Comparison of ENCODE assay signal across 8 cellular contexts in the genomic region with DNA sequence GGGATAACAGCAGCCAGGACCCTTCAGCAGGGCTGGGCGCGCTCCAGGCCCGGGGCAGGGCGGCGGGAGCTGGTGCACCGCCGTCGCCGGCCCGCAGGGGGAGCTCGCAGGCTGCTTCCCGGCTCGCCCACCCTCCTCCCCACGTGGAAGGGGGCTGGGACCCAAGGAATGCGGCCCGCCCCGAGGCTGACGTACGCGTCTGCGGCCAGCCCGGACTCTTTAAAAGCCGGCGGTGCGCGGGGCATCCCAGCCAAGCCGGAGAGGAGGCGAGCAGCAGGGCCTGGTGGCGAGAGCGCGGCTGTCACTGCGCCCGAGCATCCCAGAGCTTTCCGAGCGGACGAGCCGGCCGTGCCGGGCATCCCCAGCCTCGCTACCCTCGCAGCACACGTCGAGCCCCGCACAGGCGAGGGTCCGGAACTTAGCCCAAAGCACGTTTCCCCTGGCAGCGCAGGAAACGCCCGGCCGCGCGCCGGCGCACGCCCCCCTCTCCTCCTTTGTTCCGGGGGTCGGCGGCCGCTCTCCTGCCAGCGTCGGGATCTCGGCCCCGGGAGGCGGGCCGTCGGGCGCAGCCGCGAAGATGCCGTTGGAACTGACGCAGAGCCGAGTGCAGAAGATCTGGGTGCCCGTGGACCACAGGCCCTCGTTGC. TPM values are rescaled to one million over a fixed set of nuclear protein-coding genes. Genes with fewer than 3 reads are reported as not detected.
DNase-seq lines count a peak whose midpoint lies in the region; ATAC-seq and TF ChIP-seq lines count a peak whose summit lies in the region.

TSS of gene PFKFB3 (plus strand) at position 249 of the 647 bp plus-strand sequence. CDS start at position 578, 329 bp downstream.

- intact Hi-C loops in Calu3 (cut with micrococcal nuclease; ENCODE audit: unreplicated experiment): loop anchor here (5.0 kb wide), 3 partner anchors 74 to 96 kb away; no protein-coding TSS in a partner anchor
- intact Hi-C loops in Panc1 (cut with micrococcal nuclease; ENCODE audit: unreplicated experiment): loop anchor here (2.0 to 5.0 kb wide), 2 partner anchors 56 to 198 kb away; no protein-coding TSS in a partner anchor

- H3K4me1 Mint-ChIP-seq in Calu3 (ENCODE audit: low read depth, unreplicated experiment): peaks cover 5% of the 10 kb centered on the region
- H3K4me1 Mint-ChIP-seq in naive thymus-derived CD8-positive, alpha-beta T cell: peaks cover 11 to 32% (median 29%) of the 10 kb centered on the region in 4 donors

- in situ Hi-C loops in Panc1 (cut with HindIII; ENCODE audit: low pct_unique_long_range_greater_than_20kb, low sequenced_read_pairs): no loop called here

- peak; percentile 99 for DNase-seq in Calu3
- peak; percentile 55 to 70 for DNase-seq in HL-60 (ENCODE audit: low read depth in 1 of 2, low spot score in 1 of 2)
- peak; percentile 30 for DNase-seq in Panc1 (ENCODE audit: low read depth, low spot score)
- peak; percentile 83 to 86 for DNase-seq in activated T-helper 1 cell treated with anti-CD3 and anti-CD28 coated beads, Interleukin-2, amount 50 U/mL, for 16 hours (ENCODE audit: low read depth in 1 of 2, low spot score in 1 of 2)
- peak; percentile 89 for DNase-seq in fibroblast of mammary gland (ENCODE audit: low read depth)
- DNase-seq in naive thymus-derived CD8-positive, alpha-beta T cell: peak; percentile 79 to 93 (median 86)
- DNase-seq in stimulated activated naive CD4-positive, alpha-beta T cell (lab: John Stamatoyannopoulos, UW): peak; percentile 53 to 82 (median 77)

- H3K36me3 ChIP-seq in Panc1 (ENCODE audit: control insufficient read depth, insufficient read depth, low read length): no peaks in the 10 kb centered on the region; the same call in 1 of the 2 replicates

- H3K4me1 ChIP-seq in Panc1 (ENCODE audit: control insufficient read depth, insufficient read depth, low read length): peaks cover 12% of the 10 kb centered on the region

- POLR2A ChIA-PET in Panc1 (lab: Charles Lee): interaction anchor here (1.4 kb wide), 1 partner anchor 199 kb away, joined by 6 read pairs; no protein-coding TSS in a partner anchor
- POLR2A ChIA-PET in naive thymus-derived CD8-positive, alpha-beta T cell (lab: Charles Lee): interaction anchor here (0.5 to 6.1 kb wide), 31 partner anchors 10 to 377 kb away, joined by 3 to 97 read pairs (median 5); partner anchors contain the start of genes ANKRD16 and FBH1

- H3K27ac Mint-ChIP-seq in Calu3 (ENCODE audit: unreplicated experiment): peak within 1 kb of the TSS; percentile 84
- peak within 1 kb of the TSS; percentile 82 to 97 (median 94) for H3K27ac Mint-ChIP-seq in naive thymus-derived CD8-positive, alpha-beta T cell

- CTCF ChIA-PET in Calu3 (lab: Charles Lee) (interaction anchor here (0.6 to 2.6 kb wide), 15 partner anchors 36 to 203 kb away, joined by 3 to 91 read pairs (median 5); no protein-coding TSS in a partner anchor), Panc1 (lab: Charles Lee) (interaction anchor here (0.5 to 3.1 kb wide), 5 partner anchors 31 to 203 kb away, joined by 3 to 46 read pairs (median 3); no protein-coding TSS in a partner anchor)

- BruUV-seq in Calu3 (replicated peaks; lab: Mats Ljungman, UMichigan) (TSS peak; percentile 5), Panc1 (replicated peaks; lab: Mats Ljungman, UMichigan) (no TSS peak)

- peak; percentile 95 for TF ChIP-seq CTCF in Calu3 (IDR thresholded peaks at IDR 0.05; ENCODE audit: unreplicated experiment)
- TF ChIP-seq CTCF in HL-60 (IDR thresholded peaks at IDR 0.05; ENCODE audit: insufficient read depth, low read length): peak; percentile 19
- TF ChIP-seq CTCF in Panc1 (IDR thresholded peaks at IDR 0.05): peak; percentile 87
- peak; percentile 38 for TF ChIP-seq CTCF in fibroblast of mammary gland (conservative IDR thresholded peaks at IDR 0.05; ENCODE audit: control insufficient read depth, insufficient read depth, low read depth, low read length)

- H3K9me3 Mint-ChIP-seq in Calu3 (ENCODE audit: low read depth, unreplicated experiment): no peaks in the 10 kb centered on the region
- no peaks in the 10 kb centered on the region for H3K9me3 Mint-ChIP-seq in naive thymus-derived CD8-positive, alpha-beta T cell

- ATAC-seq in GM19463 (IDR thresholded peaks at IDR 0.05; ENCODE audit: unreplicated experiment): peak; percentile 72
- ATAC-seq in Panc1: peak; percentile 90
- peak; percentile 51 to 60 for ATAC-seq in naive thymus-derived CD8-positive, alpha-beta T cell

- peak within 1 kb of the TSS; percentile 84 for H3K4me3 Mint-ChIP-seq in Calu3 (ENCODE audit: low read depth, unreplicated experiment)
- H3K4me3 Mint-ChIP-seq in naive thymus-derived CD8-positive, alpha-beta T cell: peak within 1 kb of the TSS; percentile 86 to 99 (median 96)

- peak within 1 kb of the TSS; percentile 57 for H3K4me3 ChIP-seq in HL-60 (replicated peaks; ENCODE audit: insufficient read depth, low read length)
- peak within 1 kb of the TSS; percentile 66 to 68 for H3K4me3 ChIP-seq in Panc1 (ENCODE audit: low read depth in 2 of 2, low read length in 2 of 2)
- peak within 1 kb of the TSS; percentile 69 for H3K4me3 ChIP-seq in fibroblast of mammary gland (ENCODE audit: control insufficient read depth, low read depth, low read length)

- H3K36me3 Mint-ChIP-seq in Calu3 (ENCODE audit: insufficient read depth, unreplicated experiment): peaks cover 66% of the 10 kb centered on the region
- no peaks in the 10 kb centered on the region for H3K36me3 Mint-ChIP-seq in naive thymus-derived CD8-positive, alpha-beta T cell

- peak within 1 kb of the TSS; percentile 37 for H3K27ac ChIP-seq in HL-60 (replicated peaks)
- peak within 1 kb of the TSS; percentile 51; the same call in 1 of the 2 replicates for H3K27ac ChIP-seq in Panc1 (ENCODE audit: low read length)

- no peaks in the 10 kb centered on the region for H3K9me3 ChIP-seq in Panc1 (ENCODE audit: control insufficient read depth, insufficient read depth, low read depth, low read length)

- no peaks in the 10 kb centered on the region for H3K27me3 Mint-ChIP-seq in Calu3 (ENCODE audit: unreplicated experiment)
- H3K27me3 Mint-ChIP-seq in naive thymus-derived CD8-positive, alpha-beta T cell: no peaks in the 10 kb centered on the region

- no peaks in the 10 kb centered on the region for H3K27me3 ChIP-seq in HL-60 (ENCODE audit: insufficient read depth, poor library complexity, severe bottlenecking)
- no peaks in the 10 kb centered on the region for H3K27me3 ChIP-seq in Panc1 (ENCODE audit: control insufficient read depth, insufficient read depth, low read length)

RNA-seq across cellular contexts. Expression of gene PFKFB3, which starts in this region (rescaled TPM):
- total RNA-seq in Calu3 (2022): 273 and 293 TPM in 2 replicates
- 17.1 TPM for total RNA-seq in Panc1 (2021; ENCODE audit: unreplicated experiment)
- 14.0 TPM for polyA plus RNA-seq in Panc1 (2012; ENCODE audit: insufficient read length)
- total RNA-seq in naive thymus-derived CD8-positive, alpha-beta T cell: 10 to 100 TPM; 75.0 to 79.4 TPM
- 1 to 10 TPM; 1.6 to 7.1 (median 4.8) TPM for polyA plus RNA-seq in naive thymus-derived CD8-positive, alpha-beta T cell

Comparison
In these comparisons a context has a peak if more than half of its experiments do, and no peak if none do; other contexts are left out.
1. Peak in every context shown above with its lines: DNase-seq, ATAC-seq, H3K4me3 ChIP-seq and H3K27ac ChIP-seq.
2. DNase-seq: peak in every context shown above with its lines; median percentile 99 in Calu3; 89 in fibroblast of mammary gland; 86 in naive thymus-derived CD8-positive, alpha-beta T cell; 84 in activated T-helper 1 cell treated with anti-CD3 and anti-CD28 coated beads, Interleukin-2, amount 50 U/mL, for 16 hours; 77 in stimulated activated naive CD4-positive, alpha-beta T cell; 62 in HL-60; 30 in Panc1.
3. CTCF ChIP-seq: peak in every context shown above with its lines; median percentile 95 in Calu3; 87 in Panc1; 38 in fibroblast of mammary gland; 19 in HL-60.